In genomic region chr5:96128204-96128864, GRCh38 we compare ENCODE assay signal across 26 cellular contexts.
DNase-seq lines count a peak whose midpoint lies in the region; ATAC-seq, FAIRE-seq and TF ChIP-seq lines count a peak whose summit lies in the region.
"Had no signal": no experiment of that assay in that cellular context is flagged by ENCODE, and none has a peak within 500 bp of the region (broad histone marks: within the 10 kb centered on the region; RNA-seq: fewer than 3 reads in every experiment).

No MANE protein-coding gene starts in this region.

- no CpG with 5 or more reads among the region's 6 CpGs for WGBS in IMR-90 (ENCODE audit: extremely low coverage in 2 of 2, insufficient read length in 1 of 2), 2 experiments

- H3K4me1 Mint-ChIP-seq in nephron progenitor cell (peaks cover 20% of the 10 kb centered on the region), CD14-positive monocyte (no peaks in the 10 kb centered on the region)

- H3K9me2 ChIP-seq in MM.1S (replicated peaks; ENCODE audit: insufficient read depth, low read length) = no peaks in the 10 kb centered on the region

- no peak overlapping the region; the same call in 1 of the 2 replicates for H4K91ac ChIP-seq in IMR-90 (ENCODE audit: insufficient read depth, low read depth, low read length)

- no peak for TF ChIP-seq POLR2A in IMR-90 (IDR thresholded peaks at IDR 0.05; ENCODE audit: low read depth, low read length)

- no peak overlapping the region for H3K56ac ChIP-seq in IMR-90 (ENCODE audit: extremely low read depth, insufficient read depth, low read length)

- CTCF ChIA-PET in IMR-90 (lab: Yijun Ruan, JAX) = no interaction called here

- no peaks in the 10 kb centered on the region for H3K27me3 ChIP-seq in IMR-90 (ENCODE audit: control insufficient read depth, insufficient read depth, low read length)
- H3K27me3 ChIP-seq in keratinocyte (ENCODE audit: control insufficient read depth, extremely low read depth, insufficient read depth, low read length) = no peaks in the 10 kb centered on the region
- no peaks in the 10 kb centered on the region for H3K27me3 ChIP-seq in MM.1S (replicated peaks; ENCODE audit: insufficient read depth, low read length)
- H3K27me3 ChIP-seq: SJSA1 had no signal

- intact Hi-C loops in IMR-90 (cut with micrococcal nuclease) = no loop called here
- intact Hi-C loops in CD14-positive monocyte (cut with micrococcal nuclease) = no loop called here

- H3K27me3 Mint-ChIP-seq in nephron progenitor cell (ENCODE audit: low read depth, poor library complexity) = no peaks in the 10 kb centered on the region
- H3K27me3 Mint-ChIP-seq in CD14-positive monocyte (ENCODE audit: low read depth in 3 of 3) = no peaks in the 10 kb centered on the region

- H3K27ac ChIP-seq in IMR-90 (ENCODE audit: insufficient read depth, low read length) (no peak overlapping the region), keratinocyte (ENCODE audit: control insufficient read depth, insufficient read depth, low read length) (no peak overlapping the region), MM.1S (ENCODE audit: low read length) (no peak overlapping the region)
- H3K27ac ChIP-seq: A549, SJSA1 had no signal

- H3K4me3 Mint-ChIP-seq in nephron progenitor cell = no peak overlapping the region
- no peak overlapping the region for H3K4me3 Mint-ChIP-seq in CD14-positive monocyte
- H3K4me3 Mint-ChIP-seq: CD8-positive, alpha-beta T cell had no signal

- no peak for TF ChIP-seq RAD21 in IMR-90 (IDR thresholded peaks at IDR 0.05; ENCODE audit: low read length)

- no peaks in the 10 kb centered on the region for H4K20me1 ChIP-seq in IMR-90 (ENCODE audit: insufficient read depth, low read length)
- H4K20me1 ChIP-seq in keratinocyte (ENCODE audit: control insufficient read depth, extremely low read depth, insufficient read depth, low read length) = no peaks in the 10 kb centered on the region
- no peaks in the 10 kb centered on the region for H4K20me1 ChIP-seq in MM.1S (ENCODE audit: insufficient read depth, low read length)

- H2AK5ac ChIP-seq in IMR-90 (ENCODE audit: low read depth, low read length) = no peak overlapping the region

- H3K4me2 ChIP-seq in IMR-90 (ENCODE audit: low read depth, low read length) = no peak overlapping the region
- no peak overlapping the region for H3K4me2 ChIP-seq in keratinocyte (ENCODE audit: control insufficient read depth, extremely low read depth, insufficient read depth, low read depth, low read length)
- H3K4me2 ChIP-seq in MM.1S (ENCODE audit: low read depth, low read length) = no peak overlapping the region
- H3K4me2 ChIP-seq: A549 had no signal

- ATAC-seq in IMR-90 (ENCODE audit: low read depth) (no peak), GM21526 (IDR thresholded peaks at IDR 0.05; ENCODE audit: low FRiP score, unreplicated experiment) (no peak)
- ATAC-seq: A549; CD8-positive, alpha-beta T cell; HCT116; PC-3 had no signal

- H3K9me1 ChIP-seq in IMR-90 (ENCODE audit: insufficient read depth, low read length) = no peaks in the 10 kb centered on the region
- H3K9me1 ChIP-seq in keratinocyte (ENCODE audit: control insufficient read depth, extremely low read depth, insufficient read depth, low read length) = no peaks in the 10 kb centered on the region

- no peak overlapping the region for H3K14ac ChIP-seq in IMR-90 (replicated peaks; ENCODE audit: low read depth, low read length)

- no peak overlapping the region for H2BK20ac ChIP-seq in IMR-90 (ENCODE audit: low read depth, low read length)

- TF ChIP-seq CTCF in IMR-90 (conservative IDR thresholded peaks at IDR 0.05; ENCODE audit: low read depth, low read length) (no peak), keratinocyte (optimal IDR thresholded peaks at IDR 0.05 in 1 of 3, IDR thresholded peaks at IDR 0.05 in 1 of 3, conservative IDR thresholded peaks at IDR 0.05 in 1 of 3; ENCODE audit: extremely low read depth in 1 of 3, insufficient read depth in 2 of 3, low read length in 3 of 3) (no peak), nephron progenitor cell (IDR thresholded peaks at IDR 0.05) (no peak), CD14-positive monocyte (IDR thresholded peaks at IDR 0.05) (no peak), MM.1S (IDR thresholded peaks at IDR 0.05; ENCODE audit: low read length) (no peak)

- in situ Hi-C loops in IMR-90 (cut with MboI; ENCODE audit: low sequenced_read_pairs) = no loop called here

- H3K4me1 ChIP-seq in IMR-90 (ENCODE audit: control insufficient read depth, insufficient read depth, low read length) (peaks cover 12% of the 10 kb centered on the region), keratinocyte (ENCODE audit: control insufficient read depth, extremely low read depth, insufficient read depth, low read length) (peaks cover 54% of the 10 kb centered on the region), MM.1S (ENCODE audit: low read length) (no peaks in the 10 kb centered on the region)
- H3K4me1 ChIP-seq: SJSA1 had no signal

- no peak overlapping the region for H2BK120ac ChIP-seq in IMR-90 (ENCODE audit: low read depth, low read length)

- H3K36me3 Mint-ChIP-seq in nephron progenitor cell (ENCODE audit: low read depth) (no peaks in the 10 kb centered on the region), CD14-positive monocyte (no peaks in the 10 kb centered on the region)
- H3K36me3 Mint-ChIP-seq: CD8-positive, alpha-beta T cell had no signal

- DNase-seq in IMR-90 = no peak
- no peak for DNase-seq in keratinocyte (ENCODE audit: low read depth, low spot score)
- DNase-seq in nephron progenitor cell = no peak
- DNase-seq in CD14-positive monocyte (ENCODE audit: low spot score) = no peak
- no peak for DNase-seq in H4 (ENCODE audit: low spot score)
- DNase-seq in MM.1S = no peak
- DNase-seq: C1 segment of cervical spinal cord; Caco-2; CD8-positive, alpha-beta T cell; DMS 273 treated with DMSO at 0.1 percent for 48 hours; DMS79 treated with DMSO at 0.1 percent for 48 hours; GOT3; KBM-7; NCI-H2029; NCI-H446; NCI-H524 treated with DMSO at 0.1 percent for 48 hours; NCI-H82; NK-92 treated with Interleukin-12 subunit alpha and Interleukin-12 subunit beta, amount 100 ng/mL, for 24 hours; PC-3; Right ventricle myocardium superior; T-helper 1 cell had no signal

- no peak overlapping the region for H2AK9ac ChIP-seq in IMR-90 (replicated peaks; ENCODE audit: low read depth, low read length, poor library complexity)

- H3K18ac ChIP-seq in IMR-90 (ENCODE audit: low read depth, low read length) = peak overlapping the region; percentile 32; the same call in 1 of the 2 replicates

- H3K23ac ChIP-seq in IMR-90 (ENCODE audit: low read depth, low read length) = no peak overlapping the region

- no TSS peak for BruUV-seq in IMR-90 (replicated peaks; lab: Mats Ljungman, UMichigan)

- no peak overlapping the region for H2BK5ac ChIP-seq in IMR-90 (ENCODE audit: low read depth, low read length, poor library complexity, severe bottlenecking)

- dilution Hi-C loops in IMR-90 (cut with HindIII; ENCODE audit: low sequenced_read_pairs, unreplicated experiment) (no loop called here), keratinocyte (cut with MboI; ENCODE audit: extremely low pct_ligation_motif_present, low sequenced_read_pairs) (no loop called here)

- peak overlapping the region; percentile 61 for H3K27ac Mint-ChIP-seq in nephron progenitor cell
- H3K27ac Mint-ChIP-seq in CD14-positive monocyte = no peak overlapping the region
- H3K27ac Mint-ChIP-seq: CD8-positive, alpha-beta T cell had no signal

- POLR2A ChIA-PET in IMR-90 (lab: Charles Lee; ENCODE audit: unreplicated experiment) = no interaction called here

- H3K79me2 ChIP-seq in keratinocyte (ENCODE audit: control insufficient read depth, insufficient read depth, low read length) (peaks cover 2% of the 10 kb centered on the region), MM.1S (ENCODE audit: low read length) (no peaks in the 10 kb centered on the region)

- H3K4me3 ChIP-seq in IMR-90 (ENCODE audit: insufficient read depth, low read depth, low read length) (no peak overlapping the region), keratinocyte (ENCODE audit: control insufficient read depth in 2 of 3, extremely low read depth in 1 of 3, insufficient read depth in 2 of 3, low read depth in 1 of 3, low read length in 3 of 3) (no peak overlapping the region), MM.1S (ENCODE audit: low read length) (no peak overlapping the region)
- H3K4me3 ChIP-seq: A549, SJSA1 had no signal

- no peak overlapping the region for H2AFZ ChIP-seq in IMR-90 (replicated peaks; ENCODE audit: low read length, poor library complexity)
- no peak overlapping the region for H2AFZ ChIP-seq in keratinocyte (ENCODE audit: control insufficient read depth, low read length)
- H2AFZ ChIP-seq in MM.1S (ENCODE audit: low read length) = no peak overlapping the region

- no peaks in the 10 kb centered on the region for H3K36me3 ChIP-seq in IMR-90 (ENCODE audit: control insufficient read depth, insufficient read depth, low read length)
- H3K36me3 ChIP-seq in keratinocyte (ENCODE audit: control insufficient read depth in 2 of 2, extremely low read depth in 1 of 2, insufficient read depth in 2 of 2, low read length in 2 of 2) = no peaks in the 10 kb centered on the region
- H3K36me3 ChIP-seq in MM.1S (replicated peaks; ENCODE audit: insufficient read depth, low read length) = no peaks in the 10 kb centered on the region
- H3K36me3 ChIP-seq: SJSA1 had no signal

- H3K9me3 ChIP-seq in IMR-90 (ENCODE audit: control insufficient read depth, insufficient read depth, low read length) (no peaks in the 10 kb centered on the region), keratinocyte (ENCODE audit: control insufficient read depth, low read depth, low read length) (no peaks in the 10 kb centered on the region), MM.1S (replicated peaks; ENCODE audit: insufficient read depth, low read length) (no peaks in the 10 kb centered on the region)
- H3K9me3 ChIP-seq: A549, Caco-2, SJSA1 had no signal

- H3K9ac ChIP-seq in IMR-90 (ENCODE audit: low read depth, low read length) (no peak overlapping the region), keratinocyte (ENCODE audit: control insufficient read depth, extremely low read depth, insufficient read depth, low read length) (no peak overlapping the region), MM.1S (ENCODE audit: low read length) (no peak overlapping the region)

- no peaks in the 10 kb centered on the region for H3K9me3 Mint-ChIP-seq in nephron progenitor cell
- H3K9me3 Mint-ChIP-seq in CD14-positive monocyte = peaks cover 0 to 3% (median 0%) of the 10 kb centered on the region in 7 donors
- H3K9me3 Mint-ChIP-seq: CD8-positive, alpha-beta T cell had no signal

- no peak overlapping the region for H2BK15ac ChIP-seq in IMR-90 (ENCODE audit: low read depth, low read length)

- no peaks in the 10 kb centered on the region for H3K79me1 ChIP-seq in IMR-90 (ENCODE audit: low read depth in 1 of 2, low read length in 2 of 2)

- no peak overlapping the region for H3K4ac ChIP-seq in IMR-90 (ENCODE audit: low read depth, low read length)

- peak overlapping the region; percentile 51; the same call in 1 of the 2 replicates for H4K5ac ChIP-seq in IMR-90 (ENCODE audit: low read depth, low read length)

- FAIRE-seq in keratinocyte (lab: Jason Lieb, UNC) = peak; percentile 13
- FAIRE-seq: A549, GM12892 had no signal

- peak overlapping the region in 1 of 2 experiments; percentile 35; a peak in 1 of 4 replicates for H4K8ac ChIP-seq in IMR-90 (ENCODE audit: low read depth in 2 of 2, low read length in 2 of 2)

- H3F3A ChIP-seq in MM.1S (ENCODE audit: insufficient read depth, low read length) = no peaks in the 10 kb centered on the region

TF ChIP-seq in IMR-90, 13 proteins besides CTCF, POLR2A, EP300 and RAD21 (continues in another document):
- TF ChIP-seq RCOR1 (IDR thresholded peaks at IDR 0.05; ENCODE audit: insufficient replicate concordance, low read length) = no peak
